ENCODE assay signal across 23 cellular contexts in genomic region chr2:193810533-193810932, GRCh38.
DNase-seq lines count a peak whose midpoint lies in the region; FAIRE-seq and TF ChIP-seq lines count a peak whose summit lies in the region.
"Had no signal": no experiment of that assay in that cellular context is flagged by ENCODE, and none has a peak within 500 bp of the region (broad histone marks: within the 10 kb centered on the region; RNA-seq: fewer than 3 reads in every experiment).

No MANE protein-coding gene starts in this region.

- H3K36me3 Mint-ChIP-seq in Caco-2 (ENCODE audit: insufficient read depth, unreplicated experiment) = no peaks in the 10 kb centered on the region
- H3K36me3 Mint-ChIP-seq in activated CD4-positive, alpha-beta T cell treated with anti-CD3 and anti-CD28 coated beads, Interleukin-2, amount 10 ng/mL, durations not matched to agents 7 days and 5 days (ENCODE audit: low read depth) = no peaks in the 10 kb centered on the region

- H3K4me3 ChIP-seq in choroid plexus epithelial cell (ENCODE audit: low read depth, low read length) (no peak overlapping the region), Caco-2 (ENCODE audit: low read depth, low read length) (no peak overlapping the region)
- H3K4me3 ChIP-seq: GM23338, PC-9, SJCRH30 had no signal

- TF ChIP-seq CTCF in choroid plexus epithelial cell (conservative IDR thresholded peaks at IDR 0.05; ENCODE audit: low read depth, low read length) (no peak), Caco-2 (IDR thresholded peaks at IDR 0.05; ENCODE audit: insufficient read depth in 1 of 2, low read depth in 1 of 2, low read length in 1 of 2, severe bottlenecking in 1 of 2, unreplicated experiment in 1 of 2) (no peak)

- H3K9me3 Mint-ChIP-seq in Caco-2 (ENCODE audit: unreplicated experiment) = no peaks in the 10 kb centered on the region
- H3K9me3 Mint-ChIP-seq in activated CD4-positive, alpha-beta T cell treated with anti-CD3 and anti-CD28 coated beads, Interleukin-2, amount 10 ng/mL, durations not matched to agents 7 days and 5 days = no peaks in the 10 kb centered on the region
- H3K9me3 Mint-ChIP-seq: CD4-positive, alpha-beta T cell; GM23338 had no signal

- no peaks in the 10 kb centered on the region for H3K27me3 Mint-ChIP-seq in Caco-2 (ENCODE audit: insufficient read depth, unreplicated experiment)
- no peaks in the 10 kb centered on the region for H3K27me3 Mint-ChIP-seq in activated CD4-positive, alpha-beta T cell treated with anti-CD3 and anti-CD28 coated beads, Interleukin-2, amount 10 ng/mL, durations not matched to agents 7 days and 5 days
- H3K27me3 Mint-ChIP-seq: CD4-positive, alpha-beta T cell had no signal

- DNase-seq in M059J (ENCODE audit: low read depth) = peak; percentile 42
- peak; percentile 2 for DNase-seq in RCC 7860 (ENCODE audit: low spot score)
- DNase-seq in choroid plexus epithelial cell (ENCODE audit: low read depth) = peak; percentile 22
- DNase-seq in non-pigmented ciliary epithelial cell (ENCODE audit: low read depth) = peak; percentile 23
- DNase-seq in NCI-H2196 treated with DMSO at 0.1 percent for 48 hours (lab: John Stamatoyannopoulos, UW; ENCODE audit: unreplicated experiment) = no peak
- DNase-seq in caudate nucleus (lab: John Stamatoyannopoulos, UW) = no peak
- no peak for DNase-seq in Caco-2
- DNase-seq in activated CD4-positive, alpha-beta T cell treated with anti-CD3 and anti-CD28 coated beads, Interleukin-2, amount 10 ng/mL, durations not matched to agents 7 days and 5 days = no peak
- DNase-seq: Calu3; CD4-positive, alpha-beta T cell; HCEC 1CT; IMR-90; NCI-H1092 treated with DMSO at 0.1 percent for 48 hours; NCI-H146; NCI-H2081; NCI-H2171 treated with DMSO at 0.1 percent for 48 hours; NCI-H82; PC-9; SW 1271 had no signal

- no TSS peak for BruUV-seq in Caco-2 (replicated peaks; lab: Mats Ljungman, UMichigan)

- CTCF ChIA-PET in Caco-2 (lab: Charles Lee) = no interaction called here
- CTCF ChIA-PET in activated CD4-positive, alpha-beta T cell treated with anti-CD3 and anti-CD28 coated beads, Interleukin-2, amount 10 ng/mL, durations not matched to agents 7 days and 5 days (lab: Charles Lee) = no interaction called here

- no peaks in the 10 kb centered on the region for H3K36me3 ChIP-seq in Caco-2 (ENCODE audit: control insufficient read depth, insufficient read depth, low read length)
- H3K36me3 ChIP-seq: SJCRH30 had no signal

- H3K4me1 ChIP-seq in Caco-2 = no peaks in the 10 kb centered on the region

- intact Hi-C loops in Caco-2 (cut with micrococcal nuclease; ENCODE audit: unreplicated experiment) = no loop called here

- no peak overlapping the region for H3K4me3 Mint-ChIP-seq in Caco-2 (ENCODE audit: unreplicated experiment)
- no peak overlapping the region for H3K4me3 Mint-ChIP-seq in activated CD4-positive, alpha-beta T cell treated with anti-CD3 and anti-CD28 coated beads, Interleukin-2, amount 10 ng/mL, durations not matched to agents 7 days and 5 days
- H3K4me3 Mint-ChIP-seq: CD4-positive, alpha-beta T cell; GM23338 had no signal

- FAIRE-seq in RCC 7860 (lab: Jason Lieb, UNC) = no peak
- FAIRE-seq: GM12891, HTR-8/SVneo had no signal

- no peak overlapping the region for H3K27ac ChIP-seq in caudate nucleus (ENCODE audit: low read depth, low read length)
- H3K27ac ChIP-seq: PC-9, SJCRH30 had no signal

- H3K27me3 ChIP-seq in Caco-2 (replicated peaks; ENCODE audit: control insufficient read depth, insufficient read depth, low read length) = no peaks in the 10 kb centered on the region
- H3K27me3 ChIP-seq: SJCRH30 had no signal

- no peaks in the 10 kb centered on the region for H3K9me3 ChIP-seq in Caco-2
- H3K9me3 ChIP-seq: SJCRH30 had no signal

- POLR2A ChIA-PET in Caco-2 (lab: Charles Lee) = no interaction called here
- POLR2A ChIA-PET in activated CD4-positive, alpha-beta T cell treated with anti-CD3 and anti-CD28 coated beads, Interleukin-2, amount 10 ng/mL, durations not matched to agents 7 days and 5 days (lab: Charles Lee) = no interaction called here

- no peak overlapping the region for H3K27ac Mint-ChIP-seq in Caco-2 (ENCODE audit: unreplicated experiment)
- no peak overlapping the region for H3K27ac Mint-ChIP-seq in activated CD4-positive, alpha-beta T cell treated with anti-CD3 and anti-CD28 coated beads, Interleukin-2, amount 10 ng/mL, durations not matched to agents 7 days and 5 days
- H3K27ac Mint-ChIP-seq: CD4-positive, alpha-beta T cell; GM23338 had no signal

- no peaks in the 10 kb centered on the region for H3K4me1 Mint-ChIP-seq in Caco-2 (ENCODE audit: low read depth, unreplicated experiment)
- no peaks in the 10 kb centered on the region for H3K4me1 Mint-ChIP-seq in activated CD4-positive, alpha-beta T cell treated with anti-CD3 and anti-CD28 coated beads, Interleukin-2, amount 10 ng/mL, durations not matched to agents 7 days and 5 days
- H3K4me1 Mint-ChIP-seq: GM23338 had no signal

Comparison
In these comparisons a context has a peak if more than half of its experiments do, and no peak if none do; other contexts are left out.
1. DNase-seq: peak in M059J (single experiment), RCC 7860 (single experiment), choroid plexus epithelial cell (single experiment) and non-pigmented ciliary epithelial cell (single experiment); none in NCI-H2196 treated with DMSO at 0.1 percent for 48 hours (single experiment), caudate nucleus (0 of 61), Caco-2 (0 of 2) and activated CD4-positive, alpha-beta T cell treated with anti-CD3 and anti-CD28 coated beads, Interleukin-2, amount 10 ng/mL, durations not matched to agents 7 days and 5 days (single experiment).